24 cellular contexts compared by ENCODE assay signal in genomic region chr16:8882041-8882617, GRCh38. TPM values are rescaled to one million over a fixed set of nuclear protein-coding genes. Genes with fewer than 3 reads are reported as not detected.
DNase-seq lines count a peak whose midpoint lies in the region; ATAC-seq, FAIRE-seq and TF ChIP-seq lines count a peak whose summit lies in the region.
"Had no signal": no experiment of that assay in that cellular context is flagged by ENCODE, and none has a peak within 500 bp of the region (broad histone marks: within the 10 kb centered on the region; RNA-seq: fewer than 3 reads in every experiment).

TSS of gene LITAFD (plus strand) at chr16:8882351. CDS start at chr16:8884356, 2,005 bp downstream.

- H3K36me3 ChIP-seq in astrocyte (ENCODE audit: insufficient read depth, low read length) = no peaks in the 10 kb centered on the region

- no peak for ATAC-seq in activated T-cell treated with anti-CD3 and anti-CD28 coated beads, Interleukin-2, amount 50 U/mL, for 4 hours
- no peak for ATAC-seq in stimulated activated memory B cell treated with anti-CD40 and anti-IgM and Interleukin-4, amounts not matched to agents 10 μg/mL and 1 μg/mL and 100 μg/mL, for 72 hours
- no peak for ATAC-seq in GM19328 (IDR thresholded peaks at IDR 0.05; ENCODE audit: unreplicated experiment)

- H3K27me3 ChIP-seq in astrocyte (ENCODE audit: insufficient read depth, low read length) = no peaks in the 10 kb centered on the region

- peaks cover 24% of the 10 kb centered on the region for H4K20me1 ChIP-seq in astrocyte (ENCODE audit: insufficient read depth, low read length)

- peak within 1 kb of the TSS; percentile 5 for H3K27ac Mint-ChIP-seq in activated T-cell treated with anti-CD3 and anti-CD28 coated beads, Interleukin-2, amount 50 U/mL, for 24 hours
- peak within 1 kb of the TSS; percentile 47 for H3K27ac Mint-ChIP-seq in astrocyte (ENCODE audit: unreplicated experiment)
- no peak within 1 kb of the TSS for H3K27ac Mint-ChIP-seq in neural crest cell (ENCODE audit: unreplicated experiment)
- peak within 1 kb of the TSS; percentile 46 for H3K27ac Mint-ChIP-seq in stimulated activated memory B cell treated with anti-CD40 and anti-IgM and Interleukin-4, amounts not matched to agents 10 μg/mL and 1 μg/mL and 100 μg/mL, for 72 hours
- H3K27ac Mint-ChIP-seq: CD4-positive, CD25-positive, alpha-beta regulatory T cell had no signal

- no peaks in the 10 kb centered on the region for H3K9me3 ChIP-seq in astrocyte (ENCODE audit: insufficient read depth, low read depth, low read length)

- H3K9ac ChIP-seq in astrocyte (ENCODE audit: low read length) = no peak within 1 kb of the TSS

- no peak within 1 kb of the TSS for H2AFZ ChIP-seq in astrocyte (ENCODE audit: low read depth, low read length)

- peaks cover 23% of the 10 kb centered on the region for H3K4me1 Mint-ChIP-seq in activated T-cell treated with anti-CD3 and anti-CD28 coated beads, Interleukin-2, amount 50 U/mL, for 24 hours (ENCODE audit: low read depth)
- peaks cover 15% of the 10 kb centered on the region for H3K4me1 Mint-ChIP-seq in activated T-cell treated with anti-CD3 and anti-CD28 coated beads, Interleukin-2, amount 50 U/mL, for 4 hours (ENCODE audit: low read depth)
- H3K4me1 Mint-ChIP-seq in astrocyte (ENCODE audit: low read depth, unreplicated experiment) (peaks cover 23% of the 10 kb centered on the region), neural crest cell (peaks cover 10% of the 10 kb centered on the region)
- peaks cover 36% of the 10 kb centered on the region for H3K4me1 Mint-ChIP-seq in stimulated activated memory B cell treated with anti-CD40 and anti-IgM and Interleukin-4, amounts not matched to agents 10 μg/mL and 1 μg/mL and 100 μg/mL, for 72 hours

- H3K9me3 Mint-ChIP-seq in activated T-cell treated with anti-CD3 and anti-CD28 coated beads, Interleukin-2, amount 50 U/mL, for 24 hours = no peaks in the 10 kb centered on the region
- no peaks in the 10 kb centered on the region for H3K9me3 Mint-ChIP-seq in activated T-cell treated with anti-CD3 and anti-CD28 coated beads, Interleukin-2, amount 50 U/mL, for 4 hours
- no peaks in the 10 kb centered on the region for H3K9me3 Mint-ChIP-seq in astrocyte (ENCODE audit: unreplicated experiment)
- no peaks in the 10 kb centered on the region for H3K9me3 Mint-ChIP-seq in neural crest cell
- no peaks in the 10 kb centered on the region for H3K9me3 Mint-ChIP-seq in stimulated activated memory B cell treated with anti-CD40 and anti-IgM and Interleukin-4, amounts not matched to agents 10 μg/mL and 1 μg/mL and 100 μg/mL, for 72 hours
- H3K9me3 Mint-ChIP-seq: CD4-positive, CD25-positive, alpha-beta regulatory T cell had no signal

- no peak for DNase-seq in activated T-cell treated with anti-CD3 and anti-CD28 coated beads, Interleukin-2, amount 50 U/mL, for 24 hours
- DNase-seq in activated T-cell treated with anti-CD3 and anti-CD28 coated beads, Interleukin-2, amount 50 U/mL, for 4 hours = no peak
- DNase-seq in astrocyte (ENCODE audit: low read depth) (no peak), neural crest cell (ENCODE audit: low read depth, low spot score) (no peak), NCI-H2107 treated with DMSO at 0.1 percent for 48 hours (lab: John Stamatoyannopoulos, UW; ENCODE audit: unreplicated experiment) (no peak), NCI-H146 treated with DMSO at 0.1 percent for 48 hours (lab: John Stamatoyannopoulos, UW; ENCODE audit: unreplicated experiment) (no peak)
- DNase-seq: 8988T; CD4-positive, CD25-positive, alpha-beta regulatory T cell; COR-L47; DMS 273 treated with DMSO at 0.1 percent for 48 hours; DND-41; H7; NCI-H1092 treated with DMSO at 0.1 percent for 48 hours; NCI-H1694; NCI-H510A; NCI-H748 treated with DMSO at 0.1 percent for 48 hours; OCI-M1; SHP77 treated with DMSO at 0.1 percent for 48 hours had no signal

- no peak for TF ChIP-seq CTCF in astrocyte (IDR thresholded peaks at IDR 0.05; ENCODE audit: insufficient read depth, low read depth, low read length)
- TF ChIP-seq CTCF in neural crest cell (conservative IDR thresholded peaks at IDR 0.05) = no peak

- H3K4me2 ChIP-seq in astrocyte (ENCODE audit: low read length) = no peak within 1 kb of the TSS

- peaks cover under 1% of the 10 kb centered on the region for H3K36me3 Mint-ChIP-seq in activated T-cell treated with anti-CD3 and anti-CD28 coated beads, Interleukin-2, amount 50 U/mL, for 24 hours (ENCODE audit: low read depth)
- H3K36me3 Mint-ChIP-seq in activated T-cell treated with anti-CD3 and anti-CD28 coated beads, Interleukin-2, amount 50 U/mL, for 4 hours (ENCODE audit: insufficient read depth) = no peaks in the 10 kb centered on the region
- peaks cover 8% of the 10 kb centered on the region for H3K36me3 Mint-ChIP-seq in astrocyte (ENCODE audit: low read depth, unreplicated experiment)
- peaks cover 4% of the 10 kb centered on the region for H3K36me3 Mint-ChIP-seq in neural crest cell (ENCODE audit: low read depth)
- peaks cover 5% of the 10 kb centered on the region for H3K36me3 Mint-ChIP-seq in stimulated activated memory B cell treated with anti-CD40 and anti-IgM and Interleukin-4, amounts not matched to agents 10 μg/mL and 1 μg/mL and 100 μg/mL, for 72 hours
- H3K36me3 Mint-ChIP-seq: CD4-positive, CD25-positive, alpha-beta regulatory T cell had no signal

- H3K27me3 Mint-ChIP-seq in activated T-cell treated with anti-CD3 and anti-CD28 coated beads, Interleukin-2, amount 50 U/mL, for 24 hours = peaks cover 8% of the 10 kb centered on the region
- H3K27me3 Mint-ChIP-seq in activated T-cell treated with anti-CD3 and anti-CD28 coated beads, Interleukin-2, amount 50 U/mL, for 4 hours (ENCODE audit: low read depth) = peaks cover 9% of the 10 kb centered on the region
- no peaks in the 10 kb centered on the region for H3K27me3 Mint-ChIP-seq in astrocyte (ENCODE audit: low read depth, unreplicated experiment)
- H3K27me3 Mint-ChIP-seq in neural crest cell (ENCODE audit: low read depth) = peaks cover 12% of the 10 kb centered on the region
- peaks cover 35% of the 10 kb centered on the region for H3K27me3 Mint-ChIP-seq in stimulated activated memory B cell treated with anti-CD40 and anti-IgM and Interleukin-4, amounts not matched to agents 10 μg/mL and 1 μg/mL and 100 μg/mL, for 72 hours

- H3K4me3 Mint-ChIP-seq in activated T-cell treated with anti-CD3 and anti-CD28 coated beads, Interleukin-2, amount 50 U/mL, for 24 hours = no peak within 1 kb of the TSS
- H3K4me3 Mint-ChIP-seq in activated T-cell treated with anti-CD3 and anti-CD28 coated beads, Interleukin-2, amount 50 U/mL, for 4 hours = no peak within 1 kb of the TSS
- H3K4me3 Mint-ChIP-seq in astrocyte (ENCODE audit: unreplicated experiment) (no peak within 1 kb of the TSS), neural crest cell (peak within 1 kb of the TSS; percentile 41)
- no peak within 1 kb of the TSS for H3K4me3 Mint-ChIP-seq in stimulated activated memory B cell treated with anti-CD40 and anti-IgM and Interleukin-4, amounts not matched to agents 10 μg/mL and 1 μg/mL and 100 μg/mL, for 72 hours

- no peak within 1 kb of the TSS for H3K4me3 ChIP-seq in astrocyte (ENCODE audit: insufficient read depth, low read depth, low read length)

- FAIRE-seq in astrocyte (lab: Jason Lieb, UNC) = no peak

- no peak within 1 kb of the TSS for H3K27ac ChIP-seq in astrocyte (ENCODE audit: low read depth, low read length)
- H3K27ac ChIP-seq: HL-60 had no signal

- peaks cover 40% of the 10 kb centered on the region for H3K4me1 ChIP-seq in astrocyte (ENCODE audit: insufficient read depth, low read length)

- H3K79me2 ChIP-seq in astrocyte (ENCODE audit: insufficient read depth, low read length) = no peaks in the 10 kb centered on the region

RNA-seq across cellular contexts. Expression of gene LITAFD, which starts in this region (rescaled TPM):
- not detected for total RNA-seq in activated T-cell treated with anti-CD3 and anti-CD28 coated beads, Interleukin-2, amount 50 U/mL, for 4 hours
- total RNA-seq in astrocyte = not detected in 2 replicates
- not detected in 2 replicates for total RNA-seq in neural crest cell
- total RNA-seq: CD4-positive, CD25-positive, alpha-beta regulatory T cell; G401; H7; HT1080; LHCN-M2 had no signal
